10 cellular contexts compared by ENCODE assay signal in the genomic region with DNA sequence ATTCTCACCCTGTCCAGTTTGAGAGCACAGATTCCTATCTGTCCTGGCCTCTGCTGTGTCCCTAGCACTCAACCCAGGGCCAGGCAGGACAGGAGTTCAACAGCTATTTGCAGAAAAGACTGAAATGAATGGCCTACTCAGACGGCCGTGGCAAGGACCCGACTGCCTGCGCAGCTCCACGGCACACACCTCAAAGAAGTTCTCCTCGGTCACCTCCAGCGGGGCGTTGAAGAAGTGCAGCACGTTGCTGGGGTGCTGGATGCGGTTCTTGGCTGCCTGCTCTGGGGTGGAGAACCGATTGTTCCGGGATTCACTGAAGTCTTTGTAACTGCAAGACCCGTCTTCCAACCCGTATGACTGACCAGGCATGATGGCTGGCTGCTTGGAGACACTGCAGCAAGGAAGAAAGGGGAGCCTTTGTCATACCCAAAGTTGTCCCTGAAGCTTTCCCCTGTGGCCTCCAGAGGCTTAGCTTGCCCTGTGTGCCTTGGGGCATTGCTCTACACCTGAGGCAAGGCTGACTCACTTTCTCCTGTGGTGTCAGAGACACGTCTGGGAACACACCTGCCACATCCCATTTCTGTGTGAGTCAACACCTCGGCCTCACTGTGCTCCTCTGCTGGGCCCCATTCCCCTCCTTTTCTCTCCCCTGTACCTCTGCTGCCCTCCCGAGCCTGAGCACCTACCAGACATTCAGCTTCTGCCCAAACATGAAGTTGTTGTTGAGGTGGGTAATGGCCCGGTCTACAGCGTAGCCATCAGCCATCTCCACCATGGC. TPM values are rescaled to one million over a fixed set of nuclear protein-coding genes. Genes with fewer than 3 reads are reported as not detected.
DNase-seq lines count a peak whose midpoint lies in the region; ATAC-seq and TF ChIP-seq lines count a peak whose summit lies in the region.
"Had no signal": no experiment of that assay in that cellular context is flagged by ENCODE, and none has a peak within 500 bp of the region (broad histone marks: within the 10 kb centered on the region; RNA-seq: fewer than 3 reads in every experiment).

No MANE protein-coding gene starts in this region.

- peak overlapping the region; percentile 81 for H3K27ac Mint-ChIP-seq in activated naive CD8-positive, alpha-beta T cell treated with anti-CD3 and anti-CD28 coated beads, Interleukin-2, amount 50 U/mL, for 24 hours
- peak overlapping the region in 2 of 3 experiments; percentile 23 to 80 for H3K27ac Mint-ChIP-seq in nephron

- H3K4me1 ChIP-seq in cardiac muscle cell (ENCODE audit: low read depth) (no peaks in the 10 kb centered on the region), upper lobe of left lung (peaks cover 9 to 47% (median 17%) of the 10 kb centered on the region in 4 donors)

- WGBS in upper lobe of left lung, 2 donors: 82 to 83% methylated on average over 13 to 18 of the region's 19 CpGs

- no peaks in the 10 kb centered on the region for H3K27me3 ChIP-seq in cardiac muscle cell
- H3K27me3 ChIP-seq in upper lobe of left lung: no peaks in the 10 kb centered on the region

- intact Hi-C loops in cardiac septum (cut with DNase I): loop anchor here (10.0 kb wide), 1 partner anchor 194 kb away; a partner anchor contains a TSS

- TF ChIP-seq CTCF in cardiac muscle cell (IDR thresholded peaks at IDR 0.05; ENCODE audit: low read depth, low read length) (no peak), nephron (IDR thresholded peaks at IDR 0.05; ENCODE audit: unreplicated experiment in 3 of 3) (no peak), upper lobe of left lung (IDR thresholded peaks at IDR 0.05) (peak in 1 of 6 experiments; percentile 6)

- H3K9me3 ChIP-seq in cardiac muscle cell (ENCODE audit: low read depth): no peaks in the 10 kb centered on the region
- no peaks in the 10 kb centered on the region for H3K9me3 ChIP-seq in upper lobe of left lung

- no peak overlapping the region for H3K4me3 Mint-ChIP-seq in activated naive CD8-positive, alpha-beta T cell treated with anti-CD3 and anti-CD28 coated beads, Interleukin-2, amount 50 U/mL, for 24 hours
- H3K4me3 Mint-ChIP-seq in nephron: no peak overlapping the region

- peaks cover 80% of the 10 kb centered on the region for H3K36me3 Mint-ChIP-seq in activated naive CD8-positive, alpha-beta T cell treated with anti-CD3 and anti-CD28 coated beads, Interleukin-2, amount 50 U/mL, for 24 hours (ENCODE audit: low read depth)
- H3K36me3 Mint-ChIP-seq in nephron (ENCODE audit: low read depth): peaks cover 76% of the 10 kb centered on the region

- H3K4me1 Mint-ChIP-seq in activated naive CD8-positive, alpha-beta T cell treated with anti-CD3 and anti-CD28 coated beads, Interleukin-2, amount 50 U/mL, for 24 hours: peaks cover 49% of the 10 kb centered on the region
- H3K4me1 Mint-ChIP-seq in nephron: peaks cover 17% of the 10 kb centered on the region

- no peak overlapping the region for H3K4me3 ChIP-seq in cardiac muscle cell
- H3K4me3 ChIP-seq in upper lobe of left lung: no peak overlapping the region
- H3K4me3 ChIP-seq: coronary artery had no signal

- H3K27me3 Mint-ChIP-seq in activated naive CD8-positive, alpha-beta T cell treated with anti-CD3 and anti-CD28 coated beads, Interleukin-2, amount 50 U/mL, for 24 hours: no peaks in the 10 kb centered on the region
- no peaks in the 10 kb centered on the region for H3K27me3 Mint-ChIP-seq in nephron (ENCODE audit: low read depth)

- TF ChIP-seq EP300 in upper lobe of left lung (IDR thresholded peaks at IDR 0.05): no peak

- ATAC-seq in activated naive CD8-positive, alpha-beta T cell treated with anti-CD3 and anti-CD28 coated beads, Interleukin-2, amount 50 U/mL, for 24 hours: peak; percentile 79
- ATAC-seq in upper lobe of left lung (ENCODE audit: low FRiP score in 2 of 2) (no peak), GM21737 (IDR thresholded peaks at IDR 0.05; ENCODE audit: unreplicated experiment) (no peak)

- no peaks in the 10 kb centered on the region for H3K9me3 Mint-ChIP-seq in activated naive CD8-positive, alpha-beta T cell treated with anti-CD3 and anti-CD28 coated beads, Interleukin-2, amount 50 U/mL, for 24 hours
- H3K9me3 Mint-ChIP-seq in nephron: no peaks in the 10 kb centered on the region

- no peak for DNase-seq in cardiac muscle cell (ENCODE audit: low read depth in 1 of 2, low spot score in 1 of 2)
- no peak for DNase-seq in cardiac septum (ENCODE audit: low spot score)
- peak; percentile 63 for DNase-seq in activated naive CD8-positive, alpha-beta T cell treated with anti-CD3 and anti-CD28 coated beads, Interleukin-2, amount 50 U/mL, for 24 hours
- peak in 1 of 2 donors; percentile 41 for DNase-seq in upper lobe of left lung
- no peak for DNase-seq in NCI-H82 treated with DMSO at 0.1 percent for 48 hours (lab: John Stamatoyannopoulos, UW; ENCODE audit: unreplicated experiment)
- no peak for DNase-seq in NOMO-1 (lab: John Stamatoyannopoulos, UW; ENCODE audit: unreplicated experiment in 2 of 2)
- DNase-seq: AML-193 had no signal

- peaks cover 71% of the 10 kb centered on the region for H3K36me3 ChIP-seq in cardiac muscle cell
- peaks cover 72 to 83% (median 78%) of the 10 kb centered on the region in 4 donors for H3K36me3 ChIP-seq in upper lobe of left lung

- TF ChIP-seq POLR2A in upper lobe of left lung (IDR thresholded peaks at IDR 0.05): no peak

- H3K27ac ChIP-seq in cardiac muscle cell: peak overlapping the region; percentile 61
- H3K27ac ChIP-seq in upper lobe of left lung: peak overlapping the region; percentile 20 to 61 (median 37)

RNA-seq across cellular contexts. Expression of a gene that starts 6.8 kb away (rescaled TPM):
- total RNA-seq in cardiac muscle cell (171 and 180 TPM in 2 replicates), cardiac septum (377 TPM), upper lobe of left lung (100 to 1,000 TPM; 104 to 225 (median 189) TPM)
- 360 and 430 TPM in 2 replicates for polyA plus RNA-seq in cardiac muscle cell

RNA-seq across cellular contexts. Expression of a gene that starts 11.4 kb away (rescaled TPM):
- 300 and 326 TPM in 2 replicates for total RNA-seq in cardiac muscle cell
- polyA plus RNA-seq in cardiac muscle cell: 240 and 291 TPM in 2 replicates
- 136 TPM for total RNA-seq in cardiac septum
- 100 to 1,000 TPM; 156 to 274 (median 178) TPM for total RNA-seq in upper lobe of left lung

RNA-seq across cellular contexts. Expression of a gene that starts 25.7 kb away (rescaled TPM):
- total RNA-seq in cardiac muscle cell (0.46 and 1.0 TPM in 2 replicates), cardiac septum (0.54 TPM), upper lobe of left lung (10 to 100 TPM in 1 of 6 donors, 1 to 10 TPM in 5; 3.1 to 12.3 (median 5.0) TPM)
- 0.50 and 2.0 TPM in 2 replicates for polyA plus RNA-seq in cardiac muscle cell

RNA-seq across cellular contexts. Expression of a gene that starts 39.7 kb away (rescaled TPM):
- total RNA-seq in cardiac muscle cell (8.4 and 8.9 TPM in 2 replicates), cardiac septum (2.0 TPM), upper lobe of left lung (10 to 100 TPM in 5 of 6 donors, 1 to 10 TPM in 1; 8.7 to 23.1 (median 13.2) TPM)
- polyA plus RNA-seq in cardiac muscle cell: 3.9 and 10.6 TPM in 2 replicates

RNA-seq across cellular contexts. Expression of a gene that starts 49.4 kb away (rescaled TPM):
- not detected in 2 replicates for total RNA-seq in cardiac muscle cell
- polyA plus RNA-seq in cardiac muscle cell: not detected in 2 replicates
- total RNA-seq in cardiac septum: not detected
- total RNA-seq in upper lobe of left lung: 10 to 100 TPM in 1 of 6 donors, not detected in 5; 12.4 TPM
